In the genomic region with DNA sequence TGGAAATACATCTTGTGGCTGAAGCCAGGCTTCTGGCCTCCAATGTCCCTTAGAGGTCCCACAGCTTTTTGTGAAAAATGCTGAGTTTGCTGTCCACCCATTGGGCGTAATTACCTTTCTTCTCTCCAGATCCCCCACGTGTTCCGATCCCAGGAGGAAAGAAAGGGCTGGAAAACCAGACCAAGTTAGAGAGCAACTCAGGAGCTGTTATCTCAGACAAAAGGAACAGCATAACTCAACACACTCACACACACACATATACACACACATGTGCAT, we compare ENCODE assay signal across 17 cellular contexts.
DNase-seq lines count a peak whose midpoint lies in the region; ATAC-seq, FAIRE-seq and TF ChIP-seq lines count a peak whose summit lies in the region.
"Had no signal": no experiment of that assay in that cellular context is flagged by ENCODE, and none has a peak within 500 bp of the region (broad histone marks: within the 10 kb centered on the region; RNA-seq: fewer than 3 reads in every experiment).

No MANE protein-coding gene starts in this region.

- no peak overlapping the region for H3K27ac Mint-ChIP-seq in activated naive CD8-positive, alpha-beta T cell treated with anti-CD3 and anti-CD28 coated beads, Interleukin-2, amount 50 U/mL, for 24 hours
- H3K27ac Mint-ChIP-seq in activated naive CD8-positive, alpha-beta T cell treated with anti-CD3 and anti-CD28 coated beads for 36 hours, result no peak overlapping the region
- H3K27ac Mint-ChIP-seq: B cell; CD4-positive, alpha-beta memory T cell had no signal

- no peaks in the 10 kb centered on the region for H3K27me3 Mint-ChIP-seq in activated naive CD8-positive, alpha-beta T cell treated with anti-CD3 and anti-CD28 coated beads, Interleukin-2, amount 50 U/mL, for 24 hours
- no peaks in the 10 kb centered on the region for H3K27me3 Mint-ChIP-seq in activated naive CD8-positive, alpha-beta T cell treated with anti-CD3 and anti-CD28 coated beads for 36 hours
- H3K27me3 Mint-ChIP-seq: B cell; CD4-positive, alpha-beta memory T cell had no signal

- no peaks in the 10 kb centered on the region for H3K9me3 ChIP-seq in HepG2 (ENCODE audit: low read length)
- no peaks in the 10 kb centered on the region for H3K9me3 ChIP-seq in right lobe of liver

- H3K4me2 ChIP-seq in HepG2 (ENCODE audit: low read depth, low read length), result no peak overlapping the region

- no peak overlapping the region for H3K27ac ChIP-seq in HepG2 (ENCODE audit: extremely low read length, insufficient read depth, low read length)
- H3K27ac ChIP-seq in right lobe of liver, result no peak overlapping the region
- H3K27ac ChIP-seq: C4-2B had no signal

- H3K4me1 ChIP-seq in HepG2 (ENCODE audit: insufficient read depth, low read length) (no peaks in the 10 kb centered on the region), right lobe of liver (no peaks in the 10 kb centered on the region)
- H3K4me1 ChIP-seq: HAP-1 had no signal

- POLR2A ChIA-PET in HepG2 (lab: Yijun Ruan, JAX), result no interaction called here

- no peaks in the 10 kb centered on the region for H3K4me1 Mint-ChIP-seq in activated naive CD8-positive, alpha-beta T cell treated with anti-CD3 and anti-CD28 coated beads, Interleukin-2, amount 50 U/mL, for 24 hours
- H3K4me1 Mint-ChIP-seq in activated naive CD8-positive, alpha-beta T cell treated with anti-CD3 and anti-CD28 coated beads for 36 hours, result no peaks in the 10 kb centered on the region
- H3K4me1 Mint-ChIP-seq: B cell; CD4-positive, alpha-beta memory T cell had no signal

- no peak overlapping the region for H2AFZ ChIP-seq in HepG2 (ENCODE audit: low read length)

- peaks cover 0 to 1% of the 10 kb centered on the region in 2 experiments; a peak in 2 of 5 replicates for H3K27me3 ChIP-seq in HepG2 (ENCODE audit: control insufficient read depth in 1 of 2, insufficient read depth in 2 of 2, low read length in 2 of 2)
- no peaks in the 10 kb centered on the region for H3K27me3 ChIP-seq in right lobe of liver

- FAIRE-seq in HepG2 (lab: Jason Lieb, UNC), result no peak
- FAIRE-seq in urothelium cell line (lab: Jason Lieb, UNC), result peak; percentile 94
- FAIRE-seq in H54 (lab: Jason Lieb, UNC), result no peak
- FAIRE-seq: GM12878 had no signal

- H3K4me3 ChIP-seq in HepG2 (replicated peaks in 1 of 3; ENCODE audit: insufficient read depth in 1 of 3, low read depth in 2 of 3, low read length in 3 of 3) (no peak overlapping the region), right lobe of liver (no peak overlapping the region)
- H3K4me3 ChIP-seq: GM12878, HAP-1 had no signal

- H3K36me3 ChIP-seq in HepG2 (replicated peaks in 1 of 2; ENCODE audit: control insufficient read depth in 1 of 2, insufficient read depth in 2 of 2, low read length in 2 of 2) (no peaks in the 10 kb centered on the region), right lobe of liver (no peaks in the 10 kb centered on the region)
- H3K36me3 ChIP-seq: HAP-1 had no signal

- in situ Hi-C loops in HepG2 (cut with HindIII; ENCODE audit: extremely low pct_ligation_motif_present, low pct_unique_long_range_greater_than_20kb), result no loop called here

- no TSS peak for BruUV-seq in HepG2 (replicated peaks; lab: Mats Ljungman, UMichigan)

- TF ChIP-seq POLR2A in HepG2 (IDR thresholded peaks at IDR 0.05; ENCODE audit: insufficient read depth in 1 of 2, low read depth in 2 of 2, low read length in 2 of 2) (no peak), right lobe of liver (IDR thresholded peaks at IDR 0.05) (no peak), H54 (IDR thresholded peaks at IDR 0.05; ENCODE audit: low read depth, low read length) (no peak)

- CTCF ChIA-PET in HepG2 (lab: Yijun Ruan, JAX; ENCODE audit: low intra/inter-chr PET ratio, low total read pairs), result no interaction called here

- ATAC-seq in activated naive CD8-positive, alpha-beta T cell treated with anti-CD3 and anti-CD28 coated beads, Interleukin-2, amount 50 U/mL, for 24 hours, result no peak
- ATAC-seq in HepG2, result no peak
- ATAC-seq in right lobe of liver, result no peak
- ATAC-seq: GM12878 had no signal

- TF ChIP-seq CTCF in HepG2 (CRISPR knock-in tag; IDR thresholded peaks at IDR 0.05) (no peak), right lobe of liver (IDR thresholded peaks at IDR 0.05) (no peak)

- 7% methylated on average over 3 of the region's 3 CpGs for WGBS in HepG2 (ENCODE audit: low lambda C conversion rate)
- WGBS in right lobe of liver (ENCODE audit: insufficient coverage, low coverage, low lambda C conversion rate, missing lambda C conversion rate), result 89% methylated on average over 3 of the region's 3 CpGs

- TF ChIP-seq EP300 in HepG2 (IDR thresholded peaks at IDR 0.05; ENCODE audit: low read depth in 2 of 2, low read length in 2 of 2), result no peak
- TF ChIP-seq EP300 in HepG2 (CRISPR knock-in tag; IDR thresholded peaks at IDR 0.05; ENCODE audit: borderline replicate concordance), result no peak

- peaks cover 4% of the 10 kb centered on the region for H3K9me3 Mint-ChIP-seq in activated naive CD8-positive, alpha-beta T cell treated with anti-CD3 and anti-CD28 coated beads, Interleukin-2, amount 50 U/mL, for 24 hours
- H3K9me3 Mint-ChIP-seq in activated naive CD8-positive, alpha-beta T cell treated with anti-CD3 and anti-CD28 coated beads for 36 hours, result no peaks in the 10 kb centered on the region

- no peaks in the 10 kb centered on the region for H4K20me1 ChIP-seq in HepG2 (ENCODE audit: insufficient read depth, low read length)

- H3K4me3 Mint-ChIP-seq in activated naive CD8-positive, alpha-beta T cell treated with anti-CD3 and anti-CD28 coated beads, Interleukin-2, amount 50 U/mL, for 24 hours, result peak overlapping the region; percentile 11
- no peak overlapping the region for H3K4me3 Mint-ChIP-seq in activated naive CD8-positive, alpha-beta T cell treated with anti-CD3 and anti-CD28 coated beads for 36 hours
- H3K4me3 Mint-ChIP-seq: B cell; CD4-positive, alpha-beta memory T cell had no signal

- peaks cover 10% of the 10 kb centered on the region for H3K36me3 Mint-ChIP-seq in activated naive CD8-positive, alpha-beta T cell treated with anti-CD3 and anti-CD28 coated beads, Interleukin-2, amount 50 U/mL, for 24 hours (ENCODE audit: low read depth)
- H3K36me3 Mint-ChIP-seq in activated naive CD8-positive, alpha-beta T cell treated with anti-CD3 and anti-CD28 coated beads for 36 hours, result no peaks in the 10 kb centered on the region

- no peaks in the 10 kb centered on the region for H3K79me2 ChIP-seq in HepG2 (ENCODE audit: insufficient read depth, low read length)

- DNase-seq in activated naive CD8-positive, alpha-beta T cell treated with anti-CD3 and anti-CD28 coated beads, Interleukin-2, amount 50 U/mL, for 24 hours, result no peak
- no peak for DNase-seq in activated naive CD8-positive, alpha-beta T cell treated with anti-CD3 and anti-CD28 coated beads for 36 hours
- no peak for DNase-seq in HepG2 (ENCODE audit: low spot score)
- DNase-seq in right lobe of liver, result no peak
- peak; percentile 33 for DNase-seq in islet precursor cell
- no peak for DNase-seq in urothelium cell line (ENCODE audit: low spot score)
- DNase-seq in AG08395 (ENCODE audit: low spot score), result no peak
- no peak for DNase-seq in H54 (ENCODE audit: insufficient read length, low spot score)
- DNase-seq: 8988T; ACHN; CD4-positive, alpha-beta memory T cell; DMS79; GOT3 had no signal

- no peak overlapping the region for H3K9ac ChIP-seq in HepG2 (ENCODE audit: insufficient read depth, low read depth, low read length)

- intact Hi-C loops in HepG2 (cut with micrococcal nuclease; ENCODE audit: unreplicated experiment), result no loop called here
- intact Hi-C loops in right lobe of liver (cut with DNase I), result no loop called here

- no peak for TF ChIP-seq RAD21 in HepG2 (CRISPR knock-in tag; IDR thresholded peaks at IDR 0.05)

TF ChIP-seq in HepG2, 621 proteins besides CTCF, POLR2A, EP300 and RAD21:
- TF ChIP-seq MAFK (conservative IDR thresholded peaks at IDR 0.05 in 1 of 2, IDR thresholded peaks at IDR 0.05 in 1 of 2; ENCODE audit: low read length in 2 of 2), result peak; percentile 43 to 47; a peak in 3 of 4 replicates
- TF ChIP-seq HNRNPH1 (optimal IDR thresholded peaks at IDR 0.05; ENCODE audit: low read depth, low read length), result no peak
- peak; percentile 32; the same call in 1 of the 2 replicates for TF ChIP-seq MAFF (IDR thresholded peaks at IDR 0.05; ENCODE audit: low read depth, low read length)
